Comparison of ENCODE assay signal across 9 cellular contexts in genomic region chr12:12899530-12900380, GRCh38. TPM values are rescaled to one million over a fixed set of nuclear protein-coding genes. Genes with fewer than 3 reads are reported as not detected.
DNase-seq lines count a peak whose midpoint lies in the region; ATAC-seq and TF ChIP-seq lines count a peak whose summit lies in the region.
"Had no signal": no experiment of that assay in that cellular context is flagged by ENCODE, and none has a peak within 500 bp of the region (broad histone marks: within the 10 kb centered on the region; RNA-seq: fewer than 3 reads in every experiment).

No MANE protein-coding gene starts in this region.

- H3K9me3 ChIP-seq in left lung = no peaks in the 10 kb centered on the region
- H3K9me3 ChIP-seq in prostate gland = no peaks in the 10 kb centered on the region
- H3K9me3 ChIP-seq: BLaER1 had no signal

- no peak for TF ChIP-seq CTCF in left lung (IDR thresholded peaks at IDR 0.05)
- TF ChIP-seq CTCF in type B pancreatic cell (conservative IDR thresholded peaks at IDR 0.05) = no peak
- no peak for TF ChIP-seq CTCF in prostate gland (IDR thresholded peaks at IDR 0.05)

- H3K4me3 ChIP-seq in left lung (no peak overlapping the region), prostate gland (no peak overlapping the region)
- H3K4me3 ChIP-seq: BLaER1 had no signal

- ATAC-seq in HG03095 (IDR thresholded peaks at IDR 0.05; ENCODE audit: unreplicated experiment) (peak; percentile 90), left lung (peak; percentile 8)
- peak; percentile 91 for ATAC-seq in activated naive CD4-positive, alpha-beta T cell treated with anti-CD3 and anti-CD28 coated beads, Interleukin-2, amount 50 U/mL, for 72 hours

- peak overlapping the region; percentile 51 to 81 for H3K27ac Mint-ChIP-seq in activated naive CD4-positive, alpha-beta T cell treated with anti-CD3 and anti-CD28 coated beads, Interleukin-2, amount 50 U/mL, for 72 hours
- H3K27ac Mint-ChIP-seq in type B pancreatic cell = peak overlapping the region; percentile 61

- intact Hi-C loops in left lung (cut with DNase I) = no loop called here
- intact Hi-C loops in prostate gland (cut with DNase I) = no loop called here

- H3K27me3 ChIP-seq in left lung (peaks cover 0 to 5% of the 10 kb centered on the region in 2 donors), prostate gland (replicated peaks; ENCODE audit: insufficient read depth) (no peaks in the 10 kb centered on the region)
- H3K27me3 ChIP-seq: BLaER1 had no signal

- DNase-seq in activated CD4-positive, alpha-beta T cell treated with anti-CD3 and anti-CD28 coated beads for 24 hours (ENCODE audit: low read depth in 2 of 2) = peak; percentile 41 to 46
- DNase-seq in activated CD4-positive, alpha-beta T cell treated with anti-CD3 and anti-CD28 coated beads, Interleukin-2, amount 50 U/mL, for 4 hours = no peak
- peak; percentile 61 to 69 for DNase-seq in activated naive CD4-positive, alpha-beta T cell treated with anti-CD3 and anti-CD28 coated beads, Interleukin-2, amount 50 U/mL, for 72 hours (ENCODE audit: low spot score in 2 of 2)
- DNase-seq in left lung (no peak), type B pancreatic cell (ENCODE audit: extremely low spot score, unreplicated experiment) (no peak), KBM-7 (no peak), prostate gland (ENCODE audit: low spot score) (no peak)

- no peaks in the 10 kb centered on the region for H3K9me3 Mint-ChIP-seq in activated naive CD4-positive, alpha-beta T cell treated with anti-CD3 and anti-CD28 coated beads, Interleukin-2, amount 50 U/mL, for 72 hours
- H3K9me3 Mint-ChIP-seq in type B pancreatic cell = no peaks in the 10 kb centered on the region

- in situ Hi-C loops in KBM-7 (cut with MboI; ENCODE audit: low pct_unique_long_range_greater_than_20kb, low sequenced_read_pairs) = no loop called here

- no peak for TF ChIP-seq POLR2A in prostate gland (IDR thresholded peaks at IDR 0.05)

- H3K27ac ChIP-seq in left lung (peak overlapping the region in 1 of 2 donors; percentile 72), prostate gland (no peak overlapping the region)
- H3K27ac ChIP-seq: BLaER1 had no signal

- no peaks in the 10 kb centered on the region for H3K36me3 Mint-ChIP-seq in activated naive CD4-positive, alpha-beta T cell treated with anti-CD3 and anti-CD28 coated beads, Interleukin-2, amount 50 U/mL, for 72 hours
- H3K36me3 Mint-ChIP-seq in type B pancreatic cell = peaks cover 42% of the 10 kb centered on the region

- H3K27me3 Mint-ChIP-seq in type B pancreatic cell = peaks cover 20% of the 10 kb centered on the region

- 81% methylated on average over 10 of the region's 10 CpGs for WGBS in prostate gland

- peak overlapping the region; percentile 28 for H3K4me3 Mint-ChIP-seq in type B pancreatic cell

- peaks cover 18 to 22% of the 10 kb centered on the region in 2 donors for H3K4me1 ChIP-seq in left lung
- peaks cover 2% of the 10 kb centered on the region for H3K4me1 ChIP-seq in prostate gland (replicated peaks)

- H3K36me3 ChIP-seq in left lung (no peaks in the 10 kb centered on the region), prostate gland (no peaks in the 10 kb centered on the region)
- H3K36me3 ChIP-seq: BLaER1 had no signal

- H3K4me1 Mint-ChIP-seq in type B pancreatic cell (ENCODE audit: unreplicated experiment) = no peaks in the 10 kb centered on the region

RNA-seq across cellular contexts. Expression of gene GPRC5A, which starts 8.4 kb away (rescaled TPM):
- under 1 TPM; 0.30 to 0.80 TPM for total RNA-seq in activated naive CD4-positive, alpha-beta T cell treated with anti-CD3 and anti-CD28 coated beads, Interleukin-2, amount 50 U/mL, for 72 hours
- 1,000 to 10,000 TPM in 1 of 2 donors, 100 to 1,000 TPM in 1; 478 to 1,562 TPM for total RNA-seq in left lung
- total RNA-seq in type B pancreatic cell (ENCODE audit: low replicate concordance) = 152 and 1,119 TPM in 2 replicates
- total RNA-seq in prostate gland = 10 to 100 TPM in 1 of 2 donors, 1 to 10 TPM in 1; 5.4 to 22.2 TPM

RNA-seq across cellular contexts. Expression of gene GPRC5D, which starts 52.2 kb away (rescaled TPM):
- total RNA-seq in activated naive CD4-positive, alpha-beta T cell treated with anti-CD3 and anti-CD28 coated beads, Interleukin-2, amount 50 U/mL, for 72 hours = not detected
- total RNA-seq in left lung (not detected), type B pancreatic cell (ENCODE audit: low replicate concordance) (5.5 TPM in 1 of 2 replicates, not detected in the other), prostate gland (not detected)

Comparison
In these comparisons a context has a peak if more than half of its experiments do, and no peak if none do; other contexts are left out.
1. DNase-seq: peak in activated CD4-positive, alpha-beta T cell treated with anti-CD3 and anti-CD28 coated beads for 24 hours (2 of 2) and activated naive CD4-positive, alpha-beta T cell treated with anti-CD3 and anti-CD28 coated beads, Interleukin-2, amount 50 U/mL, for 72 hours (2 of 2); none in activated CD4-positive, alpha-beta T cell treated with anti-CD3 and anti-CD28 coated beads, Interleukin-2, amount 50 U/mL, for 4 hours (0 of 2), left lung (0 of 2), type B pancreatic cell (single experiment), KBM-7 (single experiment) and prostate gland (single experiment).
2. ATAC-seq: peak in every context shown above with its lines; median percentile 91 in activated naive CD4-positive, alpha-beta T cell treated with anti-CD3 and anti-CD28 coated beads, Interleukin-2, amount 50 U/mL, for 72 hours; 90 in HG03095; 8 in left lung.